Comparison of ENCODE assay signal across 9 cellular contexts in the genomic region with DNA sequence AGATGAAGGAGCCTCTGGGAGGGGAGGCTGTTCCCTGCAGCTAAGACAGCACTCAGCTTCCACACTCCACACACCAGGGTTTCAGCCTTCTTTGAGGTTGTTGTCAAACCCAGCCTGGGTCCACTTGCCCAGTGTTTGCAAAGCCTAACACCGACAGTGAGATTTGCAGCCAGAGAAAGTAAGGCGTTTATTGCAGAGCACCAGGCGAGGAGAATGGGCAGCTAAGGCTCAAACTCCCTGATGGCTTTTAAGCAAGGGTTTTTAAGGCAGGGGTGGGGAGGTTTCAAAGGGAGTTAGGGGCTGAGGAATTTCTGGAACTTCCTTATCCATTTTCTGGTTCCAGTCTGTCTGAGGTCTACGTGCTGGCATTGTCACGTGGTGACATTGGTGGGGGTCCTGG. TPM values are rescaled to one million over a fixed set of nuclear protein-coding genes. Genes with fewer than 3 reads are reported as not detected.
DNase-seq lines count a peak whose midpoint lies in the region; ATAC-seq and TF ChIP-seq lines count a peak whose summit lies in the region.
"Had no signal": no experiment of that assay in that cellular context is flagged by ENCODE, and none has a peak within 500 bp of the region (broad histone marks: within the 10 kb centered on the region; RNA-seq: fewer than 3 reads in every experiment).

No MANE protein-coding gene starts in this region.

- H3K27me3 Mint-ChIP-seq in activated naive CD4-positive, alpha-beta T cell treated with anti-CD3 and anti-CD28 coated beads for 36 hours (ENCODE audit: low read depth) = no peaks in the 10 kb centered on the region
- H3K27me3 Mint-ChIP-seq in activated naive CD4-positive, alpha-beta T cell treated with anti-CD3 and anti-CD28 coated beads, Interleukin-2, amount 10 ng/mL, durations not matched to agents 7 days and 5 days = no peaks in the 10 kb centered on the region
- no peaks in the 10 kb centered on the region for H3K27me3 Mint-ChIP-seq in stimulated activated naive B cell treated with anti-CD40 and anti-IgM and Interleukin-4, amounts not matched to agents 10 μg/mL and 1 μg/mL and 100 μg/mL, for 72 hours
- H3K27me3 Mint-ChIP-seq: activated CD8-positive, alpha-beta memory T cell treated with anti-CD3 and anti-CD28 coated beads, Interleukin-2, amount 10 ng/mL, durations not matched to agents 7 days and 5 days had no signal

- H3K27ac ChIP-seq in Panc1 (ENCODE audit: low read length) (peak overlapping the region; percentile 11), hepatocyte (peak overlapping the region; percentile 51), foreskin keratinocyte (no peak overlapping the region)

- no peak overlapping the region for H3K4me3 Mint-ChIP-seq in activated naive CD4-positive, alpha-beta T cell treated with anti-CD3 and anti-CD28 coated beads for 36 hours
- H3K4me3 Mint-ChIP-seq in activated naive CD4-positive, alpha-beta T cell treated with anti-CD3 and anti-CD28 coated beads, Interleukin-2, amount 10 ng/mL, durations not matched to agents 7 days and 5 days = no peak overlapping the region
- H3K4me3 Mint-ChIP-seq in stimulated activated naive B cell treated with anti-CD40 and anti-IgM and Interleukin-4, amounts not matched to agents 10 μg/mL and 1 μg/mL and 100 μg/mL, for 72 hours = peak overlapping the region; percentile 28 to 30
- H3K4me3 Mint-ChIP-seq: activated CD8-positive, alpha-beta memory T cell treated with anti-CD3 and anti-CD28 coated beads, Interleukin-2, amount 10 ng/mL, durations not matched to agents 7 days and 5 days had no signal

- peaks cover 61% of the 10 kb centered on the region for H3K4me1 ChIP-seq in Panc1 (ENCODE audit: control insufficient read depth, insufficient read depth, low read length)
- peaks cover 65% of the 10 kb centered on the region for H3K4me1 ChIP-seq in hepatocyte (ENCODE audit: insufficient read depth)
- H3K4me1 ChIP-seq in foreskin keratinocyte = no peaks in the 10 kb centered on the region

- no TSS peak for BruUV-seq in Panc1 (replicated peaks; lab: Mats Ljungman, UMichigan)

- H3K36me3 Mint-ChIP-seq in activated naive CD4-positive, alpha-beta T cell treated with anti-CD3 and anti-CD28 coated beads for 36 hours (ENCODE audit: low read depth) = peaks cover 10% of the 10 kb centered on the region
- peaks cover 19% of the 10 kb centered on the region for H3K36me3 Mint-ChIP-seq in activated naive CD4-positive, alpha-beta T cell treated with anti-CD3 and anti-CD28 coated beads, Interleukin-2, amount 10 ng/mL, durations not matched to agents 7 days and 5 days
- H3K36me3 Mint-ChIP-seq in stimulated activated naive B cell treated with anti-CD40 and anti-IgM and Interleukin-4, amounts not matched to agents 10 μg/mL and 1 μg/mL and 100 μg/mL, for 72 hours = peaks cover 48 to 54% of the 10 kb centered on the region in 2 donors

- no peak overlapping the region for H2AFZ ChIP-seq in hepatocyte

- 67% methylated on average over 5 of the region's 5 CpGs for WGBS in hepatocyte (ENCODE audit: low lambda C conversion rate, missing lambda C conversion rate)

- peaks cover 54% of the 10 kb centered on the region for H3K4me1 Mint-ChIP-seq in activated naive CD4-positive, alpha-beta T cell treated with anti-CD3 and anti-CD28 coated beads for 36 hours (ENCODE audit: low read depth)
- peaks cover 48% of the 10 kb centered on the region for H3K4me1 Mint-ChIP-seq in activated naive CD4-positive, alpha-beta T cell treated with anti-CD3 and anti-CD28 coated beads, Interleukin-2, amount 10 ng/mL, durations not matched to agents 7 days and 5 days
- H3K4me1 Mint-ChIP-seq in stimulated activated naive B cell treated with anti-CD40 and anti-IgM and Interleukin-4, amounts not matched to agents 10 μg/mL and 1 μg/mL and 100 μg/mL, for 72 hours = peaks cover 58 to 79% of the 10 kb centered on the region in 2 donors

- H3K27me3 ChIP-seq in Panc1 (ENCODE audit: control insufficient read depth, insufficient read depth, low read length) = no peaks in the 10 kb centered on the region
- no peaks in the 10 kb centered on the region for H3K27me3 ChIP-seq in hepatocyte
- no peaks in the 10 kb centered on the region for H3K27me3 ChIP-seq in foreskin keratinocyte

- POLR2A ChIA-PET in Panc1 (lab: Charles Lee) = interaction anchor here (0.6 kb wide), 1 partner anchor 58 kb away, joined by 10 read pairs; no protein-coding TSS in a partner anchor

- peak overlapping the region; percentile 38 for H3K27ac Mint-ChIP-seq in activated naive CD4-positive, alpha-beta T cell treated with anti-CD3 and anti-CD28 coated beads for 36 hours
- no peak overlapping the region for H3K27ac Mint-ChIP-seq in activated naive CD4-positive, alpha-beta T cell treated with anti-CD3 and anti-CD28 coated beads, Interleukin-2, amount 10 ng/mL, durations not matched to agents 7 days and 5 days
- peak overlapping the region; percentile 88 for H3K27ac Mint-ChIP-seq in stimulated activated naive B cell treated with anti-CD40 and anti-IgM and Interleukin-4, amounts not matched to agents 10 μg/mL and 1 μg/mL and 100 μg/mL, for 72 hours
- H3K27ac Mint-ChIP-seq: activated CD8-positive, alpha-beta memory T cell treated with anti-CD3 and anti-CD28 coated beads, Interleukin-2, amount 10 ng/mL, durations not matched to agents 7 days and 5 days had no signal

- TF ChIP-seq CTCF in Panc1 (IDR thresholded peaks at IDR 0.05) (no peak), hepatocyte (IDR thresholded peaks at IDR 0.05; ENCODE audit: poor library complexity) (no peak), foreskin keratinocyte (conservative IDR thresholded peaks at IDR 0.05) (no peak)

- no peaks in the 10 kb centered on the region for H3K9me2 ChIP-seq in hepatocyte (replicated peaks; ENCODE audit: insufficient read depth)

- no peak for DNase-seq in activated naive CD4-positive, alpha-beta T cell treated with anti-CD3 and anti-CD28 coated beads for 36 hours
- no peak for DNase-seq in activated naive CD4-positive, alpha-beta T cell treated with anti-CD3 and anti-CD28 coated beads, Interleukin-2, amount 10 ng/mL, durations not matched to agents 7 days and 5 days
- DNase-seq in Panc1 (ENCODE audit: low read depth, low spot score) (no peak), hepatocyte (ENCODE audit: low spot score) (no peak), NCI-H345 treated with DMSO at 0.1 percent for 48 hours (lab: John Stamatoyannopoulos, UW; ENCODE audit: unreplicated experiment) (no peak), foreskin keratinocyte (no peak), hypothalamus (lab: John Stamatoyannopoulos, UW) (no peak)
- no peak for DNase-seq in stimulated activated naive B cell treated with anti-CD40 and anti-IgM and Interleukin-4, amounts not matched to agents 10 μg/mL and 1 μg/mL and 100 μg/mL, for 72 hours
- DNase-seq: activated CD8-positive, alpha-beta memory T cell treated with anti-CD3 and anti-CD28 coated beads, Interleukin-2, amount 10 ng/mL, durations not matched to agents 7 days and 5 days had no signal

- intact Hi-C loops in activated naive CD4-positive, alpha-beta T cell treated with anti-CD3 and anti-CD28 coated beads for 36 hours (cut with micrococcal nuclease) = loop anchor here (10.0 kb wide), 2 partner anchors 250 to 710 kb away; a partner anchor contains a TSS
- intact Hi-C loops in Panc1 (cut with micrococcal nuclease; ENCODE audit: unreplicated experiment) = no loop called here

- no peaks in the 10 kb centered on the region for H3K9me3 Mint-ChIP-seq in activated naive CD4-positive, alpha-beta T cell treated with anti-CD3 and anti-CD28 coated beads for 36 hours
- H3K9me3 Mint-ChIP-seq in activated naive CD4-positive, alpha-beta T cell treated with anti-CD3 and anti-CD28 coated beads, Interleukin-2, amount 10 ng/mL, durations not matched to agents 7 days and 5 days = no peaks in the 10 kb centered on the region
- no peaks in the 10 kb centered on the region for H3K9me3 Mint-ChIP-seq in stimulated activated naive B cell treated with anti-CD40 and anti-IgM and Interleukin-4, amounts not matched to agents 10 μg/mL and 1 μg/mL and 100 μg/mL, for 72 hours

- peak overlapping the region; percentile 32 for H3K4me2 ChIP-seq in hepatocyte

- no peak for ATAC-seq in Panc1
- no peak for ATAC-seq in stimulated activated naive B cell treated with anti-CD40 and anti-IgM and Interleukin-4, amounts not matched to agents 10 μg/mL and 1 μg/mL and 100 μg/mL, for 72 hours (replicated peaks)
- ATAC-seq in foreskin keratinocyte = no peak
- ATAC-seq: activated CD8-positive, alpha-beta memory T cell treated with anti-CD3 and anti-CD28 coated beads, Interleukin-2, amount 10 ng/mL, durations not matched to agents 7 days and 5 days had no signal

- H3K36me3 ChIP-seq in Panc1 (ENCODE audit: control insufficient read depth, insufficient read depth, low read length) (peaks cover 5% of the 10 kb centered on the region), hepatocyte (replicated peaks; ENCODE audit: insufficient read depth, low read depth) (no peaks in the 10 kb centered on the region)

- no peaks in the 10 kb centered on the region for H4K20me1 ChIP-seq in hepatocyte (ENCODE audit: insufficient read depth, poor library complexity, severe bottlenecking)

- CTCF ChIA-PET in activated naive CD4-positive, alpha-beta T cell treated with anti-CD3 and anti-CD28 coated beads for 36 hours (lab: Charles Lee) = interaction anchor here (0.9 to 1.2 kb wide), 3 partner anchors 9 to 31 kb away, joined by 3 read pairs; no protein-coding TSS in a partner anchor
- CTCF ChIA-PET in activated naive CD4-positive, alpha-beta T cell treated with anti-CD3 and anti-CD28 coated beads, Interleukin-2, amount 10 ng/mL, durations not matched to agents 7 days and 5 days (lab: Charles Lee) = interaction anchor here (0.6 kb wide), 1 partner anchor 46 kb away, joined by 3 read pairs; no protein-coding TSS in a partner anchor
- CTCF ChIA-PET in Panc1 (lab: Charles Lee) = no interaction called here

- peaks cover 67% of the 10 kb centered on the region for H3K79me2 ChIP-seq in hepatocyte

- H3K9me3 ChIP-seq in Panc1 (ENCODE audit: control insufficient read depth, insufficient read depth, low read depth, low read length) = no peaks in the 10 kb centered on the region
- no peaks in the 10 kb centered on the region for H3K9me3 ChIP-seq in hepatocyte (ENCODE audit: low read depth)

- in situ Hi-C loops in Panc1 (cut with HindIII; ENCODE audit: low pct_unique_long_range_greater_than_20kb, low sequenced_read_pairs) = no loop called here

- no peak overlapping the region for H3K4me3 ChIP-seq in Panc1 (ENCODE audit: low read depth in 2 of 2, low read length in 2 of 2)
- no peak overlapping the region for H3K4me3 ChIP-seq in hepatocyte

RNA-seq across cellular contexts. Expression of a gene that starts 4.7 kb away (rescaled TPM):
- total RNA-seq in activated naive CD4-positive, alpha-beta T cell treated with anti-CD3 and anti-CD28 coated beads for 36 hours = 1 to 10 TPM; 4.5 to 5.2 TPM
- total RNA-seq in Panc1 (2021; ENCODE audit: unreplicated experiment) (14.7 TPM), hepatocyte (5.2 and 8.3 TPM in 2 replicates), foreskin keratinocyte (4.7 and 5.4 TPM in 2 replicates)
- polyA plus RNA-seq in Panc1 (2012; ENCODE audit: insufficient read length) = 14.8 TPM
- polyA plus RNA-seq in hepatocyte (6.2 and 10.6 TPM in 2 replicates), foreskin keratinocyte (3.9 and 5.3 TPM in 2 replicates)

RNA-seq across cellular contexts. Expression of a gene that starts 5.8 kb away (rescaled TPM):
- total RNA-seq in activated naive CD4-positive, alpha-beta T cell treated with anti-CD3 and anti-CD28 coated beads for 36 hours = 10 to 100 TPM; 45.7 to 49.3 TPM
- total RNA-seq in Panc1 (2021; ENCODE audit: unreplicated experiment) (209 TPM), hepatocyte (75.5 and 79.1 TPM in 2 replicates), foreskin keratinocyte (19.4 and 19.6 TPM in 2 replicates)
- 158 TPM for polyA plus RNA-seq in Panc1 (2012; ENCODE audit: insufficient read length)
- polyA plus RNA-seq in hepatocyte (102 and 107 TPM in 2 replicates), foreskin keratinocyte (12.8 and 15.9 TPM in 2 replicates)

RNA-seq across cellular contexts. Expression of a gene that starts 33.0 kb away (rescaled TPM):
- not detected for total RNA-seq in activated naive CD4-positive, alpha-beta T cell treated with anti-CD3 and anti-CD28 coated beads for 36 hours
- total RNA-seq in Panc1 (2021; ENCODE audit: unreplicated experiment) (1.1 TPM), hepatocyte (104 and 122 TPM in 2 replicates), foreskin keratinocyte (not detected in 2 replicates)
- not detected for polyA plus RNA-seq in Panc1 (2012; ENCODE audit: insufficient read length)
- polyA plus RNA-seq in hepatocyte (164 and 187 TPM in 2 replicates), foreskin keratinocyte (not detected in 2 replicates)
- total RNA-seq: activated CD8-positive, alpha-beta memory T cell treated with anti-CD3 and anti-CD28 coated beads, Interleukin-2, amount 10 ng/mL, durations not matched to agents 7 days and 5 days had no signal

RNA-seq across cellular contexts. Expression of a gene that starts 51.1 kb away (rescaled TPM):
- total RNA-seq in activated naive CD4-positive, alpha-beta T cell treated with anti-CD3 and anti-CD28 coated beads for 36 hours = 1 to 10 TPM; 3.1 to 3.4 TPM
- total RNA-seq in Panc1 (2021; ENCODE audit: unreplicated experiment) (6.5 TPM), hepatocyte (17.7 and 18.6 TPM in 2 replicates), foreskin keratinocyte (2.8 and 2.9 TPM in 2 replicates)
- polyA plus RNA-seq in Panc1 (2012; ENCODE audit: insufficient read length) = 2.8 TPM
- polyA plus RNA-seq in hepatocyte (7.8 and 11.9 TPM in 2 replicates), foreskin keratinocyte (1.1 and 1.6 TPM in 2 replicates)

RNA-seq across cellular contexts. Expression of a gene that starts 51.3 kb away (rescaled TPM):
- 10 to 100 TPM; 10.3 to 13.3 TPM for total RNA-seq in activated naive CD4-positive, alpha-beta T cell treated with anti-CD3 and anti-CD28 coated beads for 36 hours
- total RNA-seq in Panc1 (2021; ENCODE audit: unreplicated experiment) (13.8 TPM), hepatocyte (23.4 and 24.0 TPM in 2 replicates), foreskin keratinocyte (8.6 and 9.9 TPM in 2 replicates)
- polyA plus RNA-seq in Panc1 (2012; ENCODE audit: insufficient read length) = 24.0 TPM
- polyA plus RNA-seq in hepatocyte (35.4 and 38.7 TPM in 2 replicates), foreskin keratinocyte (10.0 and 13.2 TPM in 2 replicates)

Comparison
In these comparisons a context has a peak if more than half of its experiments do, and no peak if none do; other contexts are left out.
1. H3K4me3 Mint-ChIP-seq: peak in stimulated activated naive B cell treated with anti-CD40 and anti-IgM and Interleukin-4, amounts not matched to agents 10 μg/mL and 1 μg/mL and 100 μg/mL, for 72 hours (2 of 2); none in activated naive CD4-positive, alpha-beta T cell treated with anti-CD3 and anti-CD28 coated beads for 36 hours (single experiment) and activated naive CD4-positive, alpha-beta T cell treated with anti-CD3 and anti-CD28 coated beads, Interleukin-2, amount 10 ng/mL, durations not matched to agents 7 days and 5 days (single experiment).
2. RNA of a gene that starts 33.0 kb away (total RNA-seq): 104 to 122 TPM in hepatocyte; 1.1 TPM in Panc1 (single experiment), not detected in activated naive CD4-positive, alpha-beta T cell treated with anti-CD3 and anti-CD28 coated beads for 36 hours and not detected in foreskin keratinocyte; every median in the first group is over 10 times any median in the second.